21 cellular contexts compared by ENCODE assay signal in genomic region chr9:134224827-134225154, GRCh38.
"Had no signal": no experiment of that assay in that cellular context is flagged by ENCODE, and none has a peak within 500 bp of the region (broad histone marks: within the 10 kb centered on the region; RNA-seq: fewer than 3 reads in every experiment).

No MANE protein-coding gene starts in this region.

- H3K4me1 Mint-ChIP-seq: activated naive CD8-positive, alpha-beta T cell treated with anti-CD3 and anti-CD28 coated beads for 36 hours; T-cell had no signal

- H3K27me3 ChIP-seq: dorsolateral prefrontal cortex, gastrocnemius medialis, tibial nerve had no signal

- DNase-seq: activated CD4-positive, alpha-beta T cell treated with anti-CD3 and anti-CD28 coated beads for 1 hour; activated CD4-positive, alpha-beta T cell treated with anti-CD3 and anti-CD28 coated beads, Interleukin-2, amount 50 U/mL, for 4 hours; activated CD8-positive, alpha-beta memory T cell treated with anti-CD3 and anti-CD28 coated beads, Interleukin-2, amount 50 U/mL, for 48 hours; activated naive CD4-positive, alpha-beta T cell treated with Interleukin-2 at 50 U/mL for 16 hours; activated naive CD8-positive, alpha-beta T cell treated with anti-CD3 and anti-CD28 coated beads for 36 hours; activated T-cell treated with anti-CD3 and anti-CD28 coated beads, Interleukin-2, amount 50 U/mL, for 4 hours; colonic mucosa; effector memory CD8-positive, alpha-beta T cell; gastrocnemius medialis; mesendoderm; nephron progenitor cell; nucleus accumbens; stimulated activated CD4-positive, alpha-beta T cell treated with anti-CD3 and anti-CD28 coated beads, Interleukin-1b, Interleukin-23, amount 100 ng/mL, for 48 hours; stomach; T-cell had no signal

- H3K9me3 ChIP-seq: colonic mucosa, gastrocnemius medialis, mucosa of descending colon, stomach, suprapubic skin, tibial nerve had no signal

- H3K4me3 Mint-ChIP-seq: activated naive CD8-positive, alpha-beta T cell treated with anti-CD3 and anti-CD28 coated beads for 36 hours; activated T-cell treated with anti-CD3 and anti-CD28 coated beads, Interleukin-2, amount 50 U/mL, for 4 hours; effector memory CD8-positive, alpha-beta T cell; T-cell; T-helper 2 cell treated with Interferon-gamma antibody and Interleukin-4, amounts not matched to agents 5 μg/mL and 100 μg/mL, for 36 hours had no signal

- H3K36me3 Mint-ChIP-seq: activated naive CD8-positive, alpha-beta T cell treated with anti-CD3 and anti-CD28 coated beads for 36 hours; T-cell had no signal

- H3K27ac Mint-ChIP-seq: activated naive CD8-positive, alpha-beta T cell treated with anti-CD3 and anti-CD28 coated beads for 36 hours; nephron progenitor cell; progenitor cell of endocrine pancreas; T-cell; T-helper 2 cell treated with Interferon-gamma antibody and Interleukin-4, amounts not matched to agents 5 μg/mL and 100 μg/mL, for 36 hours had no signal

- H3K4me3 ChIP-seq: colonic mucosa, dorsolateral prefrontal cortex, gastrocnemius medialis, mucosa of descending colon, stomach, suprapubic skin, tibial nerve had no signal

- H3K27me3 Mint-ChIP-seq: activated naive CD8-positive, alpha-beta T cell treated with anti-CD3 and anti-CD28 coated beads for 36 hours had no signal

- H3K36me3 ChIP-seq: colonic mucosa, gastrocnemius medialis, stomach, suprapubic skin, tibial nerve had no signal

- H3K9me3 Mint-ChIP-seq: activated naive CD8-positive, alpha-beta T cell treated with anti-CD3 and anti-CD28 coated beads for 36 hours; activated T-cell treated with anti-CD3 and anti-CD28 coated beads, Interleukin-2, amount 50 U/mL, for 4 hours; effector memory CD8-positive, alpha-beta T cell; nephron progenitor cell; T-cell; T-helper 2 cell treated with Interferon-gamma antibody and Interleukin-4, amounts not matched to agents 5 μg/mL and 100 μg/mL, for 36 hours had no signal

- ATAC-seq: activated T-cell treated with anti-CD3 and anti-CD28 coated beads, Interleukin-2, amount 50 U/mL, for 4 hours; effector memory CD8-positive, alpha-beta T cell; gastrocnemius medialis; T-cell had no signal

- H3K27ac ChIP-seq: colonic mucosa, dorsolateral prefrontal cortex, gastrocnemius medialis, stomach, suprapubic skin had no signal

- H3K4me1 ChIP-seq: colonic mucosa had no signal
